Comparison of ENCODE assay signal across 1 cellular context in the genomic region with DNA sequence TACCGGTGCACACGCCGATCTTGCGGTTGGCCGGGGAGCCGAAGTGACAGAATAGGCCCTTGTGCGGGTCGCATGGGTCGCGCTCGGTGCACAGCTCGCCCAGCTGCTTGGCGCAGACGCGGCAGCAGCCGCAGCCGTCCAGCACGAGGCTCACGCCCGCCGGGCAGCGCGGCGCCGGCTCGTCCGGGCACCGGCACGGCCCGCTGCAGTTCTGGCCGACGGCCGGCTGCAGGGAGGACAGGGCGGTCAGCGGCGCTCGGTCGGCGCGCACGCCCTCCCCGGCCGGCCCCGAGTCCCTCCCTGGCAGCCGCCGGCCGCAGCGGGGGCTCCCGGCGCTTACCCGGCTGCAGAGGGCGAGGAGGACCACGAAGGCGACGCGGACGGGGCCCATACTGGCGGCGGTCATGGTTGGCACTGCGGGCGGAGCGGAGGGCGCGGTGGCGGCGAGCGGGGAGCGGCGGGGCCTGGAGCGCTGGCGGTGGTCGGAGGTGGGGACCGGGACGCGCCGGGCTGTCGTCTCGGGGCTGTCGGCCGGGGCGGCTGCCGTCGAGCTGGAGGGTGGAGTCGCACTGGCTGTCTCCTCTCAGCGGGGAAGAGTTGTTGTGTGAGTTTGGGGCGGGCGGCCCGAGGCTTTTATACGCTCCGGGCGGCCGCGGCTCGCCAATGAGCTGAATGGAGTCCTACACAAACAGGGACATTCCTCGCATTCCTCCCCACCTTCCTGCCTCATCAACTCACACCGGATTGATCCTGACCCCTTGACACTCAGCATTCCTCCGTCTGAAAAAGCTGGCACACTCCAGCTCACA.
TF ChIP-seq lines count a peak whose summit lies in the region.

A gene with protein sequence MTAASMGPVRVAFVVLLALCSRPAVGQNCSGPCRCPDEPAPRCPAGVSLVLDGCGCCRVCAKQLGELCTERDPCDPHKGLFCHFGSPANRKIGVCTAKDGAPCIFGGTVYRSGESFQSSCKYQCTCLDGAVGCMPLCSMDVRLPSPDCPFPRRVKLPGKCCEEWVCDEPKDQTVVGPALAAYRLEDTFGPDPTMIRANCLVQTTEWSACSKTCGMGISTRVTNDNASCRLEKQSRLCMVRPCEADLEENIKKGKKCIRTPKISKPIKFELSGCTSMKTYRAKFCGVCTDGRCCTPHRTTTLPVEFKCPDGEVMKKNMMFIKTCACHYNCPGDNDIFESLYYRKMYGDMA (minus strand): TSS at position 606 of the 809 bp plus-strand sequence. CDS start 200 bp downstream, at position 406.

TF ChIP-seq in HepG2, 621 proteins besides CTCF, POLR2A, EP300 and RAD21 (continued from another document and continues in another):
- TF ChIP-seq, protein P1, sequence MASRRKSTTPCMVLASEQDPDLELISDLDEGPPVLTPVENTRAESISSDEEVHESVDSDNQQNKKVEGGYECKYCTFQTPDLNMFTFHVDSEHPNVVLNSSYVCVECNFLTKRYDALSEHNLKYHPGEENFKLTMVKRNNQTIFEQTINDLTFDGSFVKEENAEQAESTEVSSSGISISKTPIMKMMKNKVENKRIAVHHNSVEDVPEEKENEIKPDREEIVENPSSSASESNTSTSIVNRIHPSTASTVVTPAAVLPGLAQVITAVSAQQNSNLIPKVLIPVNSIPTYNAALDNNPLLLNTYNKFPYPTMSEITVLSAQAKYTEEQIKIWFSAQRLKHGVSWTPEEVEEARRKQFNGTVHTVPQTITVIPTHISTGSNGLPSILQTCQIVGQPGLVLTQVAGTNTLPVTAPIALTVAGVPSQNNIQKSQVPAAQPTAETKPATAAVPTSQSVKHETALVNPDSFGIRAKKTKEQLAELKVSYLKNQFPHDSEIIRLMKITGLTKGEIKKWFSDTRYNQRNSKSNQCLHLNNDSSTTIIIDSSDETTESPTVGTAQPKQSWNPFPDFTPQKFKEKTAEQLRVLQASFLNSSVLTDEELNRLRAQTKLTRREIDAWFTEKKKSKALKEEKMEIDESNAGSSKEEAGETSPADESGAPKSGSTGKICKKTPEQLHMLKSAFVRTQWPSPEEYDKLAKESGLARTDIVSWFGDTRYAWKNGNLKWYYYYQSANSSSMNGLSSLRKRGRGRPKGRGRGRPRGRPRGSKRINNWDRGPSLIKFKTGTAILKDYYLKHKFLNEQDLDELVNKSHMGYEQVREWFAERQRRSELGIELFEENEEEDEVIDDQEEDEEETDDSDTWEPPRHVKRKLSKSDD (CRISPR knock-in tag; IDR thresholded peaks at IDR 0.05; ENCODE audit: low read depth) = peak; percentile 59; the same call in 1 of the 2 replicates
- TF ChIP-seq NR2F6 (IDR thresholded peaks at IDR 0.05) (peak; percentile 99), NR2F6 (CRISPR knock-in tag; IDR thresholded peaks at IDR 0.05) (peak; percentile 99), DNMT1 (CRISPR knock-in tag; IDR thresholded peaks at IDR 0.05) (peak; percentile 53; the same call in 1 of the 2 replicates), ZNF496 (CRISPR knock-in tag; IDR thresholded peaks at IDR 0.05; ENCODE audit: insufficient replicate concordance) (no peak), ZNF17 (CRISPR knock-in tag; IDR thresholded peaks at IDR 0.05) (0 out of 2 replicates have a peak, but pooled peaks have one; percentile 19), ZNF432 (CRISPR knock-in tag; IDR thresholded peaks at IDR 0.05; ENCODE audit: borderline replicate concordance) (no peak), ZNF781 (CRISPR knock-in tag; IDR thresholded peaks at IDR 0.05; ENCODE audit: borderline replicate concordance, not compliant biosample characterization) (peak; percentile 88), ZNF431 (CRISPR knock-in tag; IDR thresholded peaks at IDR 0.05; ENCODE audit: borderline replicate concordance, low read depth) (peak; percentile 72), RBAK (CRISPR knock-in tag; IDR thresholded peaks at IDR 0.05) (no peak), ZNF235 (CRISPR knock-in tag; IDR thresholded peaks at IDR 0.05; ENCODE audit: borderline replicate concordance) (peak; percentile 43; the same call in 1 of the 2 replicates), ZNF343 (CRISPR knock-in tag; IDR thresholded peaks at IDR 0.05) (no peak; the same call in 1 of the 2 replicates), HCFC1 (IDR thresholded peaks at IDR 0.05; ENCODE audit: low read depth, low read length) (no peak; the same call in none of the 2 replicates), BRCA1 (CRISPR knock-in tag; IDR thresholded peaks at IDR 0.05) (peak; percentile 96; the same call in 1 of the 2 replicates), ZFX (CRISPR knock-in tag; IDR thresholded peaks at IDR 0.05; ENCODE audit: low read depth) (peak; percentile 85), IRF2 (CRISPR knock-in tag; IDR thresholded peaks at IDR 0.05) (peak; percentile 83; the same call in 1 of the 2 replicates), STAT5B (CRISPR knock-in tag; IDR thresholded peaks at IDR 0.05) (peak; percentile 63; the same call in 1 of the 2 replicates)
- TF ChIP-seq, protein P2, sequence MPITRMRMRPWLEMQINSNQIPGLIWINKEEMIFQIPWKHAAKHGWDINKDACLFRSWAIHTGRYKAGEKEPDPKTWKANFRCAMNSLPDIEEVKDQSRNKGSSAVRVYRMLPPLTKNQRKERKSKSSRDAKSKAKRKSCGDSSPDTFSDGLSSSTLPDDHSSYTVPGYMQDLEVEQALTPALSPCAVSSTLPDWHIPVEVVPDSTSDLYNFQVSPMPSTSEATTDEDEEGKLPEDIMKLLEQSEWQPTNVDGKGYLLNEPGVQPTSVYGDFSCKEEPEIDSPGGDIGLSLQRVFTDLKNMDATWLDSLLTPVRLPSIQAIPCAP (CRISPR knock-in tag; IDR thresholded peaks at IDR 0.05; ENCODE audit: low read depth) = 0 out of 2 replicates have a peak, but pooled peaks have one; percentile 46
- TF ChIP-seq, protein P3, sequence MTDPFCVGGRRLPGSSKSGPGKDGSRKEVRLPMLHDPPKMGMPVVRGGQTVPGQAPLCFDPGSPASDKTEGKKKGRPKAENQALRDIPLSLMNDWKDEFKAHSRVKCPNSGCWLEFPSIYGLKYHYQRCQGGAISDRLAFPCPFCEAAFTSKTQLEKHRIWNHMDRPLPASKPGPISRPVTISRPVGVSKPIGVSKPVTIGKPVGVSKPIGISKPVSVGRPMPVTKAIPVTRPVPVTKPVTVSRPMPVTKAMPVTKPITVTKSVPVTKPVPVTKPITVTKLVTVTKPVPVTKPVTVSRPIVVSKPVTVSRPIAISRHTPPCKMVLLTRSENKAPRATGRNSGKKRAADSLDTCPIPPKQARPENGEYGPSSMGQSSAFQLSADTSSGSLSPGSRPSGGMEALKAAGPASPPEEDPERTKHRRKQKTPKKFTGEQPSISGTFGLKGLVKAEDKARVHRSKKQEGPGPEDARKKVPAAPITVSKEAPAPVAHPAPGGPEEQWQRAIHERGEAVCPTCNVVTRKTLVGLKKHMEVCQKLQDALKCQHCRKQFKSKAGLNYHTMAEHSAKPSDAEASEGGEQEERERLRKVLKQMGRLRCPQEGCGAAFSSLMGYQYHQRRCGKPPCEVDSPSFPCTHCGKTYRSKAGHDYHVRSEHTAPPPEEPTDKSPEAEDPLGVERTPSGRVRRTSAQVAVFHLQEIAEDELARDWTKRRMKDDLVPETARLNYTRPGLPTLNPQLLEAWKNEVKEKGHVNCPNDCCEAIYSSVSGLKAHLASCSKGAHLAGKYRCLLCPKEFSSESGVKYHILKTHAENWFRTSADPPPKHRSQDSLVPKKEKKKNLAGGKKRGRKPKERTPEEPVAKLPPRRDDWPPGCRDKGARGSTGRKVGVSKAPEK (CRISPR knock-in tag; IDR thresholded peaks at IDR 0.05; ENCODE audit: borderline replicate concordance) = no peak
- TF ChIP-seq, protein P4, sequence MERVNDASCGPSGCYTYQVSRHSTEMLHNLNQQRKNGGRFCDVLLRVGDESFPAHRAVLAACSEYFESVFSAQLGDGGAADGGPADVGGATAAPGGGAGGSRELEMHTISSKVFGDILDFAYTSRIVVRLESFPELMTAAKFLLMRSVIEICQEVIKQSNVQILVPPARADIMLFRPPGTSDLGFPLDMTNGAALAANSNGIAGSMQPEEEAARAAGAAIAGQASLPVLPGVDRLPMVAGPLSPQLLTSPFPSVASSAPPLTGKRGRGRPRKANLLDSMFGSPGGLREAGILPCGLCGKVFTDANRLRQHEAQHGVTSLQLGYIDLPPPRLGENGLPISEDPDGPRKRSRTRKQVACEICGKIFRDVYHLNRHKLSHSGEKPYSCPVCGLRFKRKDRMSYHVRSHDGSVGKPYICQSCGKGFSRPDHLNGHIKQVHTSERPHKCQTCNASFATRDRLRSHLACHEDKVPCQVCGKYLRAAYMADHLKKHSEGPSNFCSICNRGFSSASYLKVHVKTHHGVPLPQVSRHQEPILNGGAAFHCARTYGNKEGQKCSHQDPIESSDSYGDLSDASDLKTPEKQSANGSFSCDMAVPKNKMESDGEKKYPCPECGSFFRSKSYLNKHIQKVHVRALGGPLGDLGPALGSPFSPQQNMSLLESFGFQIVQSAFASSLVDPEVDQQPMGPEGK (CRISPR knock-in tag; IDR thresholded peaks at IDR 0.05) = peak; percentile 57
- TF ChIP-seq, protein P5, sequence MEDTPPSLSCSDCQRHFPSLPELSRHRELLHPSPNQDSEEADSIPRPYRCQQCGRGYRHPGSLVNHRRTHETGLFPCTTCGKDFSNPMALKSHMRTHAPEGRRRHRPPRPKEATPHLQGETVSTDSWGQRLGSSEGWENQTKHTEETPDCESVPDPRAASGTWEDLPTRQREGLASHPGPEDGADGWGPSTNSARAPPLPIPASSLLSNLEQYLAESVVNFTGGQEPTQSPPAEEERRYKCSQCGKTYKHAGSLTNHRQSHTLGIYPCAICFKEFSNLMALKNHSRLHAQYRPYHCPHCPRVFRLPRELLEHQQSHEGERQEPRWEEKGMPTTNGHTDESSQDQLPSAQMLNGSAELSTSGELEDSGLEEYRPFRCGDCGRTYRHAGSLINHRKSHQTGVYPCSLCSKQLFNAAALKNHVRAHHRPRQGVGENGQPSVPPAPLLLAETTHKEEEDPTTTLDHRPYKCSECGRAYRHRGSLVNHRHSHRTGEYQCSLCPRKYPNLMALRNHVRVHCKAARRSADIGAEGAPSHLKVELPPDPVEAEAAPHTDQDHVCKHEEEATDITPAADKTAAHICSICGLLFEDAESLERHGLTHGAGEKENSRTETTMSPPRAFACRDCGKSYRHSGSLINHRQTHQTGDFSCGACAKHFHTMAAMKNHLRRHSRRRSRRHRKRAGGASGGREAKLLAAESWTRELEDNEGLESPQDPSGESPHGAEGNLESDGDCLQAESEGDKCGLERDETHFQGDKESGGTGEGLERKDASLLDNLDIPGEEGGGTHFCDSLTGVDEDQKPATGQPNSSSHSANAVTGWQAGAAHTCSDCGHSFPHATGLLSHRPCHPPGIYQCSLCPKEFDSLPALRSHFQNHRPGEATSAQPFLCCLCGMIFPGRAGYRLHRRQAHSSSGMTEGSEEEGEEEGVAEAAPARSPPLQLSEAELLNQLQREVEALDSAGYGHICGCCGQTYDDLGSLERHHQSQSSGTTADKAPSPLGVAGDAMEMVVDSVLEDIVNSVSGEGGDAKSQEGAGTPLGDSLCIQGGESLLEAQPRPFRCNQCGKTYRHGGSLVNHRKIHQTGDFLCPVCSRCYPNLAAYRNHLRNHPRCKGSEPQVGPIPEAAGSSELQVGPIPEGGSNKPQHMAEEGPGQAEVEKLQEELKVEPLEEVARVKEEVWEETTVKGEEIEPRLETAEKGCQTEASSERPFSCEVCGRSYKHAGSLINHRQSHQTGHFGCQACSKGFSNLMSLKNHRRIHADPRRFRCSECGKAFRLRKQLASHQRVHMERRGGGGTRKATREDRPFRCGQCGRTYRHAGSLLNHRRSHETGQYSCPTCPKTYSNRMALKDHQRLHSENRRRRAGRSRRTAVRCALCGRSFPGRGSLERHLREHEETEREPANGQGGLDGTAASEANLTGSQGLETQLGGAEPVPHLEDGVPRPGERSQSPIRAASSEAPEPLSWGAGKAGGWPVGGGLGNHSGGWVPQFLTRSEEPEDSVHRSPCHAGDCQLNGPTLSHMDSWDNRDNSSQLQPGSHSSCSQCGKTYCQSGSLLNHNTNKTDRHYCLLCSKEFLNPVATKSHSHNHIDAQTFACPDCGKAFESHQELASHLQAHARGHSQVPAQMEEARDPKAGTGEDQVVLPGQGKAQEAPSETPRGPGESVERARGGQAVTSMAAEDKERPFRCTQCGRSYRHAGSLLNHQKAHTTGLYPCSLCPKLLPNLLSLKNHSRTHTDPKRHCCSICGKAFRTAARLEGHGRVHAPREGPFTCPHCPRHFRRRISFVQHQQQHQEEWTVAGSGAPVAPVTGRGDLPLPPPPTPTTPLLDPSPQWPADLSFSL (CRISPR knock-in tag; IDR thresholded peaks at IDR 0.05) = peak; percentile 80
- TF ChIP-seq, protein P6, sequence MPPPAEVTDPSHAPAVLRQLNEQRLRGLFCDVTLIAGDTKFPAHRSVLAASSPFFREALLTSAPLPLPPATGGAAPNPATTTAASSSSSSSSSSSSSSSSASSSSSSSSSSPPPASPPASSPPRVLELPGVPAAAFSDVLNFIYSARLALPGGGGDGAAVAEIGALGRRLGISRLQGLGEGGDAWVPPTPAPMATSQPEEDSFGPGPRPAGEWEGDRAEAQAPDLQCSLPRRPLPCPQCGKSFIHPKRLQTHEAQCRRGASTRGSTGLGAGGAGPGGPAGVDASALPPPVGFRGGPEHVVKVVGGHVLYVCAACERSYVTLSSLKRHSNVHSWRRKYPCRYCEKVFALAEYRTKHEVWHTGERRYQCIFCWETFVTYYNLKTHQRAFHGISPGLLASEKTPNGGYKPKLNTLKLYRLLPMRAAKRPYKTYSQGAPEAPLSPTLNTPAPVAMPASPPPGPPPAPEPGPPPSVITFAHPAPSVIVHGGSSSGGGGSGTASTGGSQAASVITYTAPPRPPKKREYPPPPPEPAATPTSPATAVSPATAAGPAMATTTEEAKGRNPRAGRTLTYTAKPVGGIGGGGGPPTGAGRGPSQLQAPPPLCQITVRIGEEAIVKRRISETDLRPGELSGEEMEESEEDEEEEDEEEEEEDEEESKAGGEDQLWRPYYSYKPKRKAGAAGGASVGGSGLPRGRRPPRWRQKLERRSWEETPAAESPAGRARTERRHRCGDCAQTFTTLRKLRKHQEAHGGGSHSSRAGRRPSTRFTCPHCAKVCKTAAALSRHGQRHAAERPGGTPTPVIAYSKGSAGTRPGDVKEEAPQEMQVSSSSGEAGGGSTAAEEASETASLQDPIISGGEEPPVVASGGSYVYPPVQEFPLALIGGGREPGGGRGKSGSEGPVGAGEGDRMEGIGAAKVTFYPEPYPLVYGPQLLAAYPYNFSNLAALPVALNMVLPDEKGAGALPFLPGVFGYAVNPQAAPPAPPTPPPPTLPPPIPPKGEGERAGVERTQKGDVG (CRISPR knock-in tag; IDR thresholded peaks at IDR 0.05; ENCODE audit: borderline replicate concordance) = 0 out of 2 replicates have a peak, but pooled peaks have one; percentile 58
- TF ChIP-seq, protein P7, sequence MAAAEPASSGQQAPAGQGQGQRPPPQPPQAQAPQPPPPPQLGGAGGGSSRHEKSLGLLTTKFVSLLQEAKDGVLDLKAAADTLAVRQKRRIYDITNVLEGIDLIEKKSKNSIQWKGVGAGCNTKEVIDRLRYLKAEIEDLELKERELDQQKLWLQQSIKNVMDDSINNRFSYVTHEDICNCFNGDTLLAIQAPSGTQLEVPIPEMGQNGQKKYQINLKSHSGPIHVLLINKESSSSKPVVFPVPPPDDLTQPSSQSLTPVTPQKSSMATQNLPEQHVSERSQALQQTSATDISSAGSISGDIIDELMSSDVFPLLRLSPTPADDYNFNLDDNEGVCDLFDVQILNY (CRISPR knock-in tag; conservative IDR thresholded peaks at IDR 0.05) = peak; percentile 56; the same call in 1 of the 2 replicates
- TF ChIP-seq, protein P8, sequence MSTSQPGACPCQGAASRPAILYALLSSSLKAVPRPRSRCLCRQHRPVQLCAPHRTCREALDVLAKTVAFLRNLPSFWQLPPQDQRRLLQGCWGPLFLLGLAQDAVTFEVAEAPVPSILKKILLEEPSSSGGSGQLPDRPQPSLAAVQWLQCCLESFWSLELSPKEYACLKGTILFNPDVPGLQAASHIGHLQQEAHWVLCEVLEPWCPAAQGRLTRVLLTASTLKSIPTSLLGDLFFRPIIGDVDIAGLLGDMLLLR (CRISPR knock-in tag; IDR thresholded peaks at IDR 0.05) = peak; percentile 72
